In genomic region chr14:68239988-68240387, GRCh38 we compare ENCODE assay signal across 2 cellular contexts.
TF ChIP-seq lines count a peak whose summit lies in the region.

No MANE protein-coding gene starts in this region.

TF ChIP-seq in A549, 52 proteins besides CTCF, POLR2A, EP300 and RAD21 (continued from another document):
- TF ChIP-seq, protein P1, sequence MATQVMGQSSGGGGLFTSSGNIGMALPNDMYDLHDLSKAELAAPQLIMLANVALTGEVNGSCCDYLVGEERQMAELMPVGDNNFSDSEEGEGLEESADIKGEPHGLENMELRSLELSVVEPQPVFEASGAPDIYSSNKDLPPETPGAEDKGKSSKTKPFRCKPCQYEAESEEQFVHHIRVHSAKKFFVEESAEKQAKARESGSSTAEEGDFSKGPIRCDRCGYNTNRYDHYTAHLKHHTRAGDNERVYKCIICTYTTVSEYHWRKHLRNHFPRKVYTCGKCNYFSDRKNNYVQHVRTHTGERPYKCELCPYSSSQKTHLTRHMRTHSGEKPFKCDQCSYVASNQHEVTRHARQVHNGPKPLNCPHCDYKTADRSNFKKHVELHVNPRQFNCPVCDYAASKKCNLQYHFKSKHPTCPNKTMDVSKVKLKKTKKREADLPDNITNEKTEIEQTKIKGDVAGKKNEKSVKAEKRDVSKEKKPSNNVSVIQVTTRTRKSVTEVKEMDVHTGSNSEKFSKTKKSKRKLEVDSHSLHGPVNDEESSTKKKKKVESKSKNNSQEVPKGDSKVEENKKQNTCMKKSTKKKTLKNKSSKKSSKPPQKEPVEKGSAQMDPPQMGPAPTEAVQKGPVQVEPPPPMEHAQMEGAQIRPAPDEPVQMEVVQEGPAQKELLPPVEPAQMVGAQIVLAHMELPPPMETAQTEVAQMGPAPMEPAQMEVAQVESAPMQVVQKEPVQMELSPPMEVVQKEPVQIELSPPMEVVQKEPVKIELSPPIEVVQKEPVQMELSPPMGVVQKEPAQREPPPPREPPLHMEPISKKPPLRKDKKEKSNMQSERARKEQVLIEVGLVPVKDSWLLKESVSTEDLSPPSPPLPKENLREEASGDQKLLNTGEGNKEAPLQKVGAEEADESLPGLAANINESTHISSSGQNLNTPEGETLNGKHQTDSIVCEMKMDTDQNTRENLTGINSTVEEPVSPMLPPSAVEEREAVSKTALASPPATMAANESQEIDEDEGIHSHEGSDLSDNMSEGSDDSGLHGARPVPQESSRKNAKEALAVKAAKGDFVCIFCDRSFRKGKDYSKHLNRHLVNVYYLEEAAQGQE (IDR thresholded peaks at IDR 0.05), result no peak
- no peak for TF ChIP-seq CBX2 (IDR thresholded peaks at IDR 0.05; ENCODE audit: borderline replicate concordance, low read depth)
- TF ChIP-seq, protein P2, sequence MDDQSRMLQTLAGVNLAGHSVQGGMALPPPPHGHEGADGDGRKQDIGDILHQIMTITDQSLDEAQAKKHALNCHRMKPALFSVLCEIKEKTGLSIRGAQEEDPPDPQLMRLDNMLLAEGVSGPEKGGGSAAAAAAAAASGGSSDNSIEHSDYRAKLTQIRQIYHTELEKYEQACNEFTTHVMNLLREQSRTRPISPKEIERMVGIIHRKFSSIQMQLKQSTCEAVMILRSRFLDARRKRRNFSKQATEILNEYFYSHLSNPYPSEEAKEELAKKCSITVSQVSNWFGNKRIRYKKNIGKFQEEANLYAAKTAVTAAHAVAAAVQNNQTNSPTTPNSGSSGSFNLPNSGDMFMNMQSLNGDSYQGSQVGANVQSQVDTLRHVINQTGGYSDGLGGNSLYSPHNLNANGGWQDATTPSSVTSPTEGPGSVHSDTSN (IDR thresholded peaks at IDR 0.05), result no peak
- no peak for TF ChIP-seq MAX (IDR thresholded peaks at IDR 0.05)
- no peak for TF ChIP-seq HDAC2 (IDR thresholded peaks at IDR 0.05)
- TF ChIP-seq ESRRA (IDR thresholded peaks at IDR 0.05; ENCODE audit: borderline replicate concordance, low read length), result no peak
- no peak for TF ChIP-seq TP53 (CRISPR knock-in tag; IDR thresholded peaks at IDR 0.05)
- no peak for TF ChIP-seq KDM1A (IDR thresholded peaks at IDR 0.05; ENCODE audit: low read depth)
- no peak for TF ChIP-seq CBX8 (IDR thresholded peaks at IDR 0.05)

TF ChIP-seq in GM12878, 131 proteins besides CTCF, POLR2A, EP300 and RAD21 (continued from another document):
- no peak for TF ChIP-seq SRF (IDR thresholded peaks at IDR 0.05; ENCODE audit: low read depth in 2 of 2, low read length in 2 of 2)
- TF ChIP-seq ZSCAN29 (IDR thresholded peaks at IDR 0.05), result no peak
- TF ChIP-seq NFXL1 (IDR thresholded peaks at IDR 0.05; ENCODE audit: borderline replicate concordance), result no peak
